9 cellular contexts compared by ENCODE assay signal in the genomic region with DNA sequence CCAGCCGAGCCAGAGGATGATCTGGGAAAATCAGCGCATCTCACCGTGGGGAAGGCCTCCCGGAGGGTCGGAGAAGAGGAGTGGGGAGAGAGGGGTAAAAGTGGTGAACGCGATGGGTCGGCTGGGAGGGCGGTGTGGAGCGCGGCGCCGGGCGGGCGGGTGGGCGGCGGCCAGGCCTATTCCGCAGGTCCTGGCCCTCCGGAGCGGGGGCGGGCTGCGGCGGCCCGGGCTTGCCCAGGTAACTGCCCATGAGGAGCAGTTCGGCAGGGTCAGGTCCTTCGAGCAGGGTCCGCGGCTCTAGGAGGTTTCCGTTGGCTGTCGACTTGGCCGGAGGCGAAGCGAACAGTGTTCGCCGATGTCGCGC. TPM values are rescaled to one million over a fixed set of nuclear protein-coding genes. Genes with fewer than 3 reads are reported as not detected.
DNase-seq lines count a peak whose midpoint lies in the region; ATAC-seq and TF ChIP-seq lines count a peak whose summit lies in the region.
"Not testable (repeated sequence)": the region's sequence is repeated elsewhere in the genome, so short reads cannot be mapped to it uniquely, and the experiment has no call there.
"Had no signal": no experiment of that assay in that cellular context is flagged by ENCODE, and none has a peak within 500 bp of the region (broad histone marks: within the 10 kb centered on the region; RNA-seq: fewer than 3 reads in every experiment).

No MANE protein-coding gene starts in this region.

- H3K27ac ChIP-seq in vagina = peak overlapping the region; percentile 83

- H3K4me3 ChIP-seq in iPS-11a (ENCODE audit: low read depth, low read length) (peak overlapping the region; percentile 27), vagina (peak overlapping the region; percentile 55)

- not testable (repeated sequence) for H3K9me3 Mint-ChIP-seq in IgD-negative memory B cell; activated CD4-positive, alpha-beta memory T cell treated with anti-CD3 and anti-CD28 coated beads, Interleukin-2, amount 10 ng/mL, durations not matched to agents 7 days and 5 days; dendritic cell treated with granulocyte-macrophage colony-stimulating factor and Interleukin-4, amounts not matched to agents 40 ng/mL and 50 ng/mL, for 4 days

- ATAC-seq in GM18505 (IDR thresholded peaks at IDR 0.05; ENCODE audit: unreplicated experiment) (peak; percentile 41), HG02588 (IDR thresholded peaks at IDR 0.05; ENCODE audit: unreplicated experiment) (peak; percentile 34), omental fat pad (ENCODE audit: low FRiP score) (peak; percentile 67)

- peak overlapping the region in 1 of 3 donors; percentile 80 for H3K27ac Mint-ChIP-seq in IgD-negative memory B cell
- peak overlapping the region; percentile 79 for H3K27ac Mint-ChIP-seq in activated CD4-positive, alpha-beta memory T cell treated with anti-CD3 and anti-CD28 coated beads, Interleukin-2, amount 10 ng/mL, durations not matched to agents 7 days and 5 days
- not testable (repeated sequence) for H3K27ac Mint-ChIP-seq in dendritic cell treated with granulocyte-macrophage colony-stimulating factor and Interleukin-4, amounts not matched to agents 40 ng/mL and 50 ng/mL, for 4 days

- peaks cover 13% of the 10 kb centered on the region for H3K4me1 ChIP-seq in vagina

- intact Hi-C loops in dendritic cell treated with granulocyte-macrophage colony-stimulating factor and Interleukin-4, amounts not matched to agents 40 ng/mL and 50 ng/mL, for 4 days (cut with micrococcal nuclease); vagina (cut with DNase I): not testable (repeated sequence)

- TF ChIP-seq CTCF in omental fat pad (IDR thresholded peaks at IDR 0.05); vagina (IDR thresholded peaks at IDR 0.05): not testable (repeated sequence)

- not testable (repeated sequence) for DNase-seq in activated CD4-positive, alpha-beta memory T cell treated with anti-CD3 and anti-CD28 coated beads, Interleukin-2, amount 10 ng/mL, durations not matched to agents 7 days and 5 days; omental fat pad (ENCODE audit: low spot score); vagina (ENCODE audit: extremely low spot score in 2 of 2)

- POLR2A ChIA-PET in activated CD4-positive, alpha-beta memory T cell treated with anti-CD3 and anti-CD28 coated beads, Interleukin-2, amount 10 ng/mL, durations not matched to agents 7 days and 5 days (lab: Charles Lee) = not testable (repeated sequence)

- CTCF ChIA-PET in activated CD4-positive, alpha-beta memory T cell treated with anti-CD3 and anti-CD28 coated beads, Interleukin-2, amount 10 ng/mL, durations not matched to agents 7 days and 5 days (lab: Charles Lee) = not testable (repeated sequence)

- H3K27me3 Mint-ChIP-seq in IgD-negative memory B cell; activated CD4-positive, alpha-beta memory T cell treated with anti-CD3 and anti-CD28 coated beads, Interleukin-2, amount 10 ng/mL, durations not matched to agents 7 days and 5 days; dendritic cell treated with granulocyte-macrophage colony-stimulating factor and Interleukin-4, amounts not matched to agents 40 ng/mL and 50 ng/mL, for 4 days: not testable (repeated sequence)

- not testable (repeated sequence) for H3K27me3 ChIP-seq in vagina

- peak overlapping the region; percentile 79 to 91 (median 83) for H3K4me3 Mint-ChIP-seq in IgD-negative memory B cell
- H3K4me3 Mint-ChIP-seq in activated CD4-positive, alpha-beta memory T cell treated with anti-CD3 and anti-CD28 coated beads, Interleukin-2, amount 10 ng/mL, durations not matched to agents 7 days and 5 days = peak overlapping the region; percentile 83
- H3K4me3 Mint-ChIP-seq in dendritic cell treated with granulocyte-macrophage colony-stimulating factor and Interleukin-4, amounts not matched to agents 40 ng/mL and 50 ng/mL, for 4 days = peak overlapping the region; percentile 81

- not testable (repeated sequence) for TF ChIP-seq POLR2A in GM18505 (IDR thresholded peaks at IDR 0.05; ENCODE audit: borderline replicate concordance, extremely low read depth, insufficient read depth, insufficient read length); vagina (IDR thresholded peaks at IDR 0.05)

- not testable (repeated sequence) for H3K4me1 Mint-ChIP-seq in IgD-negative memory B cell; dendritic cell treated with granulocyte-macrophage colony-stimulating factor and Interleukin-4, amounts not matched to agents 40 ng/mL and 50 ng/mL, for 4 days (ENCODE audit: low read depth)
- peaks cover 10% of the 10 kb centered on the region for H3K4me1 Mint-ChIP-seq in activated CD4-positive, alpha-beta memory T cell treated with anti-CD3 and anti-CD28 coated beads, Interleukin-2, amount 10 ng/mL, durations not matched to agents 7 days and 5 days

- peaks cover 0 to 27% of the 10 kb centered on the region in 2 donors for H3K36me3 ChIP-seq in vagina

- not testable (repeated sequence) for H3K9me3 ChIP-seq in vagina

- H3K36me3 Mint-ChIP-seq in IgD-negative memory B cell = not testable (repeated sequence)
- peaks cover 34% of the 10 kb centered on the region for H3K36me3 Mint-ChIP-seq in activated CD4-positive, alpha-beta memory T cell treated with anti-CD3 and anti-CD28 coated beads, Interleukin-2, amount 10 ng/mL, durations not matched to agents 7 days and 5 days (ENCODE audit: low read depth)
- H3K36me3 Mint-ChIP-seq in dendritic cell treated with granulocyte-macrophage colony-stimulating factor and Interleukin-4, amounts not matched to agents 40 ng/mL and 50 ng/mL, for 4 days (ENCODE audit: low read depth) = peaks cover 41% of the 10 kb centered on the region

RNA-seq across cellular contexts. Expression of a gene that starts 44.0 kb away (rescaled TPM):
- polyA plus RNA-seq in IgD-negative memory B cell = 34.0 TPM
- 10 to 100 TPM; 71.8 to 73.3 TPM for total RNA-seq in activated CD4-positive, alpha-beta memory T cell treated with anti-CD3 and anti-CD28 coated beads, Interleukin-2, amount 10 ng/mL, durations not matched to agents 7 days and 5 days
- 10 to 100 TPM; 15.0 to 35.1 (median 18.0) TPM for total RNA-seq in omental fat pad
- total RNA-seq in vagina = 21.6 TPM

RNA-seq across cellular contexts. Expression of a gene that starts 46.7 kb away (rescaled TPM):
- 2.6 TPM for polyA plus RNA-seq in IgD-negative memory B cell
- total RNA-seq in activated CD4-positive, alpha-beta memory T cell treated with anti-CD3 and anti-CD28 coated beads, Interleukin-2, amount 10 ng/mL, durations not matched to agents 7 days and 5 days = 1 to 10 TPM; 8.5 to 9.0 TPM
- total RNA-seq in omental fat pad (1 to 10 TPM in 3 of 4 donors, under 1 TPM in 1; 0.84 to 2.0 (median 1.6) TPM), vagina (7.4 TPM)

RNA-seq across cellular contexts. Expression of a gene that starts 50.0 kb away (rescaled TPM):
- 0.24 TPM for polyA plus RNA-seq in IgD-negative memory B cell
- total RNA-seq in activated CD4-positive, alpha-beta memory T cell treated with anti-CD3 and anti-CD28 coated beads, Interleukin-2, amount 10 ng/mL, durations not matched to agents 7 days and 5 days = not detected
- total RNA-seq in omental fat pad (not detected), vagina (not detected)
- total RNA-seq: HT-29 had no signal
